ENCODE assay signal across 8 cellular contexts in genomic region chr6:161226005-161226964, GRCh38. TPM values are rescaled to one million over a fixed set of nuclear protein-coding genes. Genes with fewer than 3 reads are reported as not detected.
A peak's percentile ranks its signal among the peaks of the same experiment; 100 is the strongest.
DNase-seq lines count a peak whose midpoint lies in the region; ATAC-seq and TF ChIP-seq lines count a peak whose summit lies in the region.

No MANE protein-coding gene starts in this region.

- DNase-seq in activated CD8-positive, alpha-beta T cell treated with anti-CD3 and anti-CD28 coated beads for 36 hours = peak; percentile 30
- peak in 5 of 10 donors; percentile 2 to 51 (median 8) for DNase-seq in naive thymus-derived CD8-positive, alpha-beta T cell
- DNase-seq in COLO829 (ENCODE audit: low spot score) (no peak), NCI-H1417 (lab: John Stamatoyannopoulos, UW) (no peak), Calu3 (no peak)

- ATAC-seq in GM18520 (IDR thresholded peaks at IDR 0.05; ENCODE audit: unreplicated experiment) (peak; percentile 34), HG02678 (IDR thresholded peaks at IDR 0.05; ENCODE audit: unreplicated experiment) (peak; percentile 49), HG03097 (IDR thresholded peaks at IDR 0.05; ENCODE audit: low FRiP score, unreplicated experiment) (no peak)
- peak; percentile 46 for ATAC-seq in activated CD8-positive, alpha-beta T cell treated with anti-CD3 and anti-CD28 coated beads for 36 hours
- peak; percentile 28 to 62 for ATAC-seq in naive thymus-derived CD8-positive, alpha-beta T cell

- H3K36me3 Mint-ChIP-seq in activated CD8-positive, alpha-beta T cell treated with anti-CD3 and anti-CD28 coated beads for 36 hours (ENCODE audit: low read depth) = peaks cover 5% of the 10 kb centered on the region
- H3K36me3 Mint-ChIP-seq in naive thymus-derived CD8-positive, alpha-beta T cell = peaks cover 0 to 2% (median 0%) of the 10 kb centered on the region in 3 donors
- H3K36me3 Mint-ChIP-seq in Calu3 (ENCODE audit: insufficient read depth, unreplicated experiment) = peaks cover 5% of the 10 kb centered on the region

- H3K4me1 Mint-ChIP-seq in activated CD8-positive, alpha-beta T cell treated with anti-CD3 and anti-CD28 coated beads for 36 hours (ENCODE audit: low read depth) = peaks cover 29% of the 10 kb centered on the region
- peaks cover 12 to 46% (median 20%) of the 10 kb centered on the region in 4 donors for H3K4me1 Mint-ChIP-seq in naive thymus-derived CD8-positive, alpha-beta T cell
- H3K4me1 Mint-ChIP-seq in Calu3 (ENCODE audit: low read depth, unreplicated experiment) = peaks cover 19% of the 10 kb centered on the region

- intact Hi-C loops in activated CD8-positive, alpha-beta T cell treated with anti-CD3 and anti-CD28 coated beads for 36 hours (cut with micrococcal nuclease) = no loop called here
- intact Hi-C loops in Calu3 (cut with micrococcal nuclease; ENCODE audit: unreplicated experiment) = no loop called here

- peak overlapping the region; percentile 14 for H3K4me3 Mint-ChIP-seq in activated CD8-positive, alpha-beta T cell treated with anti-CD3 and anti-CD28 coated beads for 36 hours
- peak overlapping the region; percentile 21 to 74 (median 52) for H3K4me3 Mint-ChIP-seq in naive thymus-derived CD8-positive, alpha-beta T cell
- no peak overlapping the region for H3K4me3 Mint-ChIP-seq in Calu3 (ENCODE audit: low read depth, unreplicated experiment)

- no peak for TF ChIP-seq CTCF in activated CD8-positive, alpha-beta T cell treated with anti-CD3 and anti-CD28 coated beads for 36 hours (IDR thresholded peaks at IDR 0.05)
- no peak for TF ChIP-seq CTCF in Calu3 (IDR thresholded peaks at IDR 0.05; ENCODE audit: unreplicated experiment)

- CTCF ChIA-PET in activated CD8-positive, alpha-beta T cell treated with anti-CD3 and anti-CD28 coated beads for 36 hours (lab: Charles Lee) = interaction anchor here (1.5 kb wide), 1 partner anchor 9 kb away, joined by 3 read pairs; no protein-coding TSS in a partner anchor
- CTCF ChIA-PET in Calu3 (lab: Charles Lee) = no interaction called here

- no peaks in the 10 kb centered on the region for H3K27me3 Mint-ChIP-seq in activated CD8-positive, alpha-beta T cell treated with anti-CD3 and anti-CD28 coated beads for 36 hours
- H3K27me3 Mint-ChIP-seq in naive thymus-derived CD8-positive, alpha-beta T cell = no peaks in the 10 kb centered on the region
- no peaks in the 10 kb centered on the region for H3K27me3 Mint-ChIP-seq in Calu3 (ENCODE audit: unreplicated experiment)

- POLR2A ChIA-PET in activated CD8-positive, alpha-beta T cell treated with anti-CD3 and anti-CD28 coated beads for 36 hours (lab: Charles Lee) = no interaction called here
- POLR2A ChIA-PET in naive thymus-derived CD8-positive, alpha-beta T cell (lab: Charles Lee) = no interaction called here

- peak overlapping the region; percentile 70 for H3K27ac Mint-ChIP-seq in activated CD8-positive, alpha-beta T cell treated with anti-CD3 and anti-CD28 coated beads for 36 hours
- peak overlapping the region; percentile 74 to 94 (median 84) for H3K27ac Mint-ChIP-seq in naive thymus-derived CD8-positive, alpha-beta T cell
- no peak overlapping the region for H3K27ac Mint-ChIP-seq in Calu3 (ENCODE audit: unreplicated experiment)

- no TSS peak for BruUV-seq in Calu3 (replicated peaks; lab: Mats Ljungman, UMichigan)

- H3K9me3 Mint-ChIP-seq in activated CD8-positive, alpha-beta T cell treated with anti-CD3 and anti-CD28 coated beads for 36 hours = no peaks in the 10 kb centered on the region
- H3K9me3 Mint-ChIP-seq in naive thymus-derived CD8-positive, alpha-beta T cell = no peaks in the 10 kb centered on the region
- peaks cover 4% of the 10 kb centered on the region for H3K9me3 Mint-ChIP-seq in Calu3 (ENCODE audit: low read depth, unreplicated experiment)

RNA-seq across cellular contexts. Expression of gene AGPAT4, which starts 47.6 kb away (rescaled TPM):
- 1 to 10 TPM; 3.5 to 4.7 TPM for total RNA-seq in activated CD8-positive, alpha-beta T cell treated with anti-CD3 and anti-CD28 coated beads for 36 hours
- 1 to 10 TPM; 2.0 to 4.0 TPM for total RNA-seq in naive thymus-derived CD8-positive, alpha-beta T cell
- polyA plus RNA-seq in naive thymus-derived CD8-positive, alpha-beta T cell = 1 to 10 TPM in 2 of 3 donors, under 1 TPM in 1; 0.85 to 3.8 (median 1.1) TPM
- 8.7 and 11.3 TPM in 2 replicates for total RNA-seq in Calu3 (2022)
